13 cellular contexts compared by ENCODE assay signal in genomic region chr7:118312051-118312450, GRCh38.
A peak's percentile ranks its signal among the peaks of the same experiment; 100 is the strongest.
DNase-seq lines count a peak whose midpoint lies in the region; ATAC-seq and TF ChIP-seq lines count a peak whose summit lies in the region.
"Had no signal": no experiment of that assay in that cellular context is flagged by ENCODE, and none has a peak within 500 bp of the region (broad histone marks: within the 10 kb centered on the region; RNA-seq: fewer than 3 reads in every experiment).

No MANE protein-coding gene starts in this region.

- 48 to 70% (median 61%) methylated on average over 1 of the region's 1 CpG for WGBS in ovary, 3 donors

- no peak overlapping the region for H3K4me3 Mint-ChIP-seq in Calu3 (ENCODE audit: low read depth, unreplicated experiment)
- no peak overlapping the region for H3K4me3 Mint-ChIP-seq in stimulated activated memory B cell treated with anti-CD40 and anti-IgM and Interleukin-4, amounts not matched to agents 10 μg/mL and 1 μg/mL and 100 μg/mL, for 72 hours
- H3K4me3 Mint-ChIP-seq: activated CD4-positive, alpha-beta memory T cell treated with anti-CD3 and anti-CD28 coated beads, Interleukin-2, amount 10 ng/mL, durations not matched to agents 7 days and 5 days had no signal

- H3K9me3 ChIP-seq in OCI-LY3 (ENCODE audit: insufficient read depth, low read length) (no peaks in the 10 kb centered on the region), ovary (no peaks in the 10 kb centered on the region)
- H3K9me3 ChIP-seq: SJSA1 had no signal

- H3K4me1 ChIP-seq in OCI-LY3 (ENCODE audit: low read length) (peaks cover 23% of the 10 kb centered on the region), ovary (ENCODE audit: insufficient read depth) (no peaks in the 10 kb centered on the region)
- H3K4me1 ChIP-seq: right atrium auricular region, SJSA1 had no signal

- peaks cover 5% of the 10 kb centered on the region for H3K36me3 Mint-ChIP-seq in Calu3 (ENCODE audit: insufficient read depth, unreplicated experiment)
- H3K36me3 Mint-ChIP-seq in stimulated activated memory B cell treated with anti-CD40 and anti-IgM and Interleukin-4, amounts not matched to agents 10 μg/mL and 1 μg/mL and 100 μg/mL, for 72 hours: no peaks in the 10 kb centered on the region

- intact Hi-C loops in Calu3 (cut with micrococcal nuclease; ENCODE audit: unreplicated experiment): no loop called here
- intact Hi-C loops in ovary (cut with DNase I): no loop called here

- H3K27ac ChIP-seq in OCI-LY3 (ENCODE audit: low read length) (peak overlapping the region; percentile 40; the same call in 1 of the 2 replicates), ovary (no peak overlapping the region)
- H3K27ac ChIP-seq: right atrium auricular region, SJSA1 had no signal

- peak overlapping the region; percentile 96 for H3K27ac Mint-ChIP-seq in Calu3 (ENCODE audit: unreplicated experiment)
- no peak overlapping the region for H3K27ac Mint-ChIP-seq in stimulated activated memory B cell treated with anti-CD40 and anti-IgM and Interleukin-4, amounts not matched to agents 10 μg/mL and 1 μg/mL and 100 μg/mL, for 72 hours

- peak; percentile 61 for ATAC-seq in GM19395 (IDR thresholded peaks at IDR 0.05; ENCODE audit: unreplicated experiment)
- ATAC-seq in HG02970 (IDR thresholded peaks at IDR 0.05; ENCODE audit: low FRiP score, unreplicated experiment): peak; percentile 43
- ATAC-seq in stimulated activated memory B cell treated with anti-CD40 and anti-IgM and Interleukin-4, amounts not matched to agents 10 μg/mL and 1 μg/mL and 100 μg/mL, for 72 hours: no peak

- H3K4me1 Mint-ChIP-seq in Calu3 (ENCODE audit: low read depth, unreplicated experiment): peaks cover 42% of the 10 kb centered on the region
- H3K4me1 Mint-ChIP-seq in stimulated activated memory B cell treated with anti-CD40 and anti-IgM and Interleukin-4, amounts not matched to agents 10 μg/mL and 1 μg/mL and 100 μg/mL, for 72 hours: no peaks in the 10 kb centered on the region

- TF ChIP-seq EP300 in ovary (IDR thresholded peaks at IDR 0.05): no peak

- no peaks in the 10 kb centered on the region for H3K27me3 ChIP-seq in OCI-LY3 (ENCODE audit: low read depth, low read length)
- no peaks in the 10 kb centered on the region for H3K27me3 ChIP-seq in ovary
- H3K27me3 ChIP-seq: right atrium auricular region, SJSA1 had no signal

- no TSS peak for BruUV-seq in Calu3 (replicated peaks; lab: Mats Ljungman, UMichigan)

- no peaks in the 10 kb centered on the region for H3K79me2 ChIP-seq in OCI-LY3 (ENCODE audit: low read length)

- no peak overlapping the region for H3K9ac ChIP-seq in OCI-LY3 (ENCODE audit: low read length)

- DNase-seq in Calu3: peak; percentile 9
- DNase-seq in ovary: no peak
- DNase-seq in A172 (ENCODE audit: low spot score): no peak
- DNase-seq in activated naive CD4-positive, alpha-beta T cell treated with anti-CD3 and anti-CD28 coated beads, Interleukin-2, amount 50 U/mL, for 16 hours: no peak
- DNase-seq: activated CD4-positive, alpha-beta memory T cell treated with anti-CD3 and anti-CD28 coated beads, Interleukin-2, amount 10 ng/mL, durations not matched to agents 7 days and 5 days; NCI-H187 had no signal

- no peak overlapping the region; the same call in 1 of the 2 replicates for H2AFZ ChIP-seq in OCI-LY3 (ENCODE audit: low read depth, low read length)

- H3K4me3 ChIP-seq in OCI-LY3 (ENCODE audit: low read length) (no peak overlapping the region), ovary (no peak overlapping the region)
- H3K4me3 ChIP-seq: lung, right atrium auricular region, SJSA1 had no signal

- CTCF ChIA-PET in Calu3 (lab: Charles Lee): no interaction called here

- H3K27me3 Mint-ChIP-seq in Calu3 (ENCODE audit: unreplicated experiment): no peaks in the 10 kb centered on the region
- H3K27me3 Mint-ChIP-seq in stimulated activated memory B cell treated with anti-CD40 and anti-IgM and Interleukin-4, amounts not matched to agents 10 μg/mL and 1 μg/mL and 100 μg/mL, for 72 hours: peaks cover 6% of the 10 kb centered on the region
- H3K27me3 Mint-ChIP-seq: activated CD4-positive, alpha-beta memory T cell treated with anti-CD3 and anti-CD28 coated beads, Interleukin-2, amount 10 ng/mL, durations not matched to agents 7 days and 5 days had no signal

- H3K4me2 ChIP-seq in OCI-LY3 (ENCODE audit: low read length): peak overlapping the region; percentile 49

- H3K9me3 Mint-ChIP-seq in Calu3 (ENCODE audit: low read depth, unreplicated experiment): peaks cover 15% of the 10 kb centered on the region
- peaks cover 10% of the 10 kb centered on the region for H3K9me3 Mint-ChIP-seq in stimulated activated memory B cell treated with anti-CD40 and anti-IgM and Interleukin-4, amounts not matched to agents 10 μg/mL and 1 μg/mL and 100 μg/mL, for 72 hours

- TF ChIP-seq CTCF in Calu3 (IDR thresholded peaks at IDR 0.05; ENCODE audit: unreplicated experiment): no peak
- TF ChIP-seq CTCF in OCI-LY3 (IDR thresholded peaks at IDR 0.05; ENCODE audit: low read depth, low read length): no peak
- no peak for TF ChIP-seq CTCF in ovary (IDR thresholded peaks at IDR 0.05)

- no peak for TF ChIP-seq POLR2A in ovary (IDR thresholded peaks at IDR 0.05)

- H3K36me3 ChIP-seq in OCI-LY3 (replicated peaks; ENCODE audit: low read depth, low read length) (no peaks in the 10 kb centered on the region), ovary (no peaks in the 10 kb centered on the region)
- H3K36me3 ChIP-seq: right atrium auricular region, SJSA1 had no signal

- H4K20me1 ChIP-seq in OCI-LY3 (ENCODE audit: insufficient read depth, low read length): no peaks in the 10 kb centered on the region
